In the genomic region with DNA sequence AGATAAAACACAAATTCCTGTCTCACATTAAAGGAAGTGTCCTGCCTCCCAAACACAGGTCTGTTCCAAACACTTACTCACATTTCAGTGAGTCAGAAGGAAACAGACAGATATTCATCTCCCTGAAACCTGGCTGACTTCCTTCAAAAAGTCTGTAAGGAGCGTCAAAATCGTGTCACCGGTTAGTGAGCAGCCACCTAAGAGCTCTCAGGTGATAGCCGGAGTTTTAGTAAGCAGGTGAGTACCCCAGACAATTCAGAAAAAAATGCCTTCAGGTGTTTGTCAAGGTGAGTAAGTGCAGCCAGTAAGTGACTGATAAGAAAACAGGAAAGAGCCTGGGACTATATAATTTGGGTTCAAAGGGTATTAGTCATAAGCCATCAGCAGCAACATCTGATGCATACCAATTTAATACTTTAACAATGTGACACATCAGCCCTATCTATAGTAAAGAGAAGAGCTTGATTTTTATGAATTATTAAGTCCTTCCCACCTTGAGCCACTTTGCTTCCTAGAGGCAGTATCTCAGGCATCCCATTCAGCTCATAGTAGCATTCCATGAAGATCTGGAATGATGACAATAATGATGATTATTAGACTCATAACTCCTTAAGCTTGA, we compare ENCODE assay signal across 1 cellular context.
A peak's percentile ranks its signal among the peaks of the same experiment; 100 is the strongest.
TF ChIP-seq lines count a peak whose summit lies in the region.

No MANE protein-coding gene starts in this region.

TF ChIP-seq in SK-N-SH, 30 proteins besides CTCF, POLR2A, EP300 and RAD21 (continued from another document):
- TF ChIP-seq, protein P1, sequence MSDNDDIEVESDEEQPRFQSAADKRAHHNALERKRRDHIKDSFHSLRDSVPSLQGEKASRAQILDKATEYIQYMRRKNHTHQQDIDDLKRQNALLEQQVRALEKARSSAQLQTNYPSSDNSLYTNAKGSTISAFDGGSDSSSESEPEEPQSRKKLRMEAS (IDR thresholded peaks at IDR 0.05; ENCODE audit: low read depth), result no peak
- peak; percentile 76 for TF ChIP-seq JUND (IDR thresholded peaks at IDR 0.05)
- TF ChIP-seq EZH2phosphoT487 (IDR thresholded peaks at IDR 0.05; ENCODE audit: borderline replicate concordance, low read depth), result no peak
- TF ChIP-seq FOXJ3 (CRISPR knock-in tag; IDR thresholded peaks at IDR 0.05), result no peak
- peak; percentile 63; the same call in 1 of the 2 replicates for TF ChIP-seq TEAD4 (IDR thresholded peaks at IDR 0.05; ENCODE audit: borderline replicate concordance, insufficient read depth)
- no peak for TF ChIP-seq RFX5 (IDR thresholded peaks at IDR 0.05; ENCODE audit: low read length)
- TF ChIP-seq, protein P2, sequence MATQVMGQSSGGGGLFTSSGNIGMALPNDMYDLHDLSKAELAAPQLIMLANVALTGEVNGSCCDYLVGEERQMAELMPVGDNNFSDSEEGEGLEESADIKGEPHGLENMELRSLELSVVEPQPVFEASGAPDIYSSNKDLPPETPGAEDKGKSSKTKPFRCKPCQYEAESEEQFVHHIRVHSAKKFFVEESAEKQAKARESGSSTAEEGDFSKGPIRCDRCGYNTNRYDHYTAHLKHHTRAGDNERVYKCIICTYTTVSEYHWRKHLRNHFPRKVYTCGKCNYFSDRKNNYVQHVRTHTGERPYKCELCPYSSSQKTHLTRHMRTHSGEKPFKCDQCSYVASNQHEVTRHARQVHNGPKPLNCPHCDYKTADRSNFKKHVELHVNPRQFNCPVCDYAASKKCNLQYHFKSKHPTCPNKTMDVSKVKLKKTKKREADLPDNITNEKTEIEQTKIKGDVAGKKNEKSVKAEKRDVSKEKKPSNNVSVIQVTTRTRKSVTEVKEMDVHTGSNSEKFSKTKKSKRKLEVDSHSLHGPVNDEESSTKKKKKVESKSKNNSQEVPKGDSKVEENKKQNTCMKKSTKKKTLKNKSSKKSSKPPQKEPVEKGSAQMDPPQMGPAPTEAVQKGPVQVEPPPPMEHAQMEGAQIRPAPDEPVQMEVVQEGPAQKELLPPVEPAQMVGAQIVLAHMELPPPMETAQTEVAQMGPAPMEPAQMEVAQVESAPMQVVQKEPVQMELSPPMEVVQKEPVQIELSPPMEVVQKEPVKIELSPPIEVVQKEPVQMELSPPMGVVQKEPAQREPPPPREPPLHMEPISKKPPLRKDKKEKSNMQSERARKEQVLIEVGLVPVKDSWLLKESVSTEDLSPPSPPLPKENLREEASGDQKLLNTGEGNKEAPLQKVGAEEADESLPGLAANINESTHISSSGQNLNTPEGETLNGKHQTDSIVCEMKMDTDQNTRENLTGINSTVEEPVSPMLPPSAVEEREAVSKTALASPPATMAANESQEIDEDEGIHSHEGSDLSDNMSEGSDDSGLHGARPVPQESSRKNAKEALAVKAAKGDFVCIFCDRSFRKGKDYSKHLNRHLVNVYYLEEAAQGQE (IDR thresholded peaks at IDR 0.05; ENCODE audit: low read depth, low read length), result no peak
- no peak for TF ChIP-seq ELF1 (IDR thresholded peaks at IDR 0.05)
- no peak for TF ChIP-seq YY1 (IDR thresholded peaks at IDR 0.05; ENCODE audit: low read depth)
- TF ChIP-seq TAF1 (IDR thresholded peaks at IDR 0.05; ENCODE audit: borderline replicate concordance, low read depth, low read length), result 0 out of 2 replicates have a peak, but pooled peaks have one; percentile 9
- TF ChIP-seq MEF2A (IDR thresholded peaks at IDR 0.05; ENCODE audit: borderline replicate concordance, low read depth), result no peak
- TF ChIP-seq, protein P3, sequence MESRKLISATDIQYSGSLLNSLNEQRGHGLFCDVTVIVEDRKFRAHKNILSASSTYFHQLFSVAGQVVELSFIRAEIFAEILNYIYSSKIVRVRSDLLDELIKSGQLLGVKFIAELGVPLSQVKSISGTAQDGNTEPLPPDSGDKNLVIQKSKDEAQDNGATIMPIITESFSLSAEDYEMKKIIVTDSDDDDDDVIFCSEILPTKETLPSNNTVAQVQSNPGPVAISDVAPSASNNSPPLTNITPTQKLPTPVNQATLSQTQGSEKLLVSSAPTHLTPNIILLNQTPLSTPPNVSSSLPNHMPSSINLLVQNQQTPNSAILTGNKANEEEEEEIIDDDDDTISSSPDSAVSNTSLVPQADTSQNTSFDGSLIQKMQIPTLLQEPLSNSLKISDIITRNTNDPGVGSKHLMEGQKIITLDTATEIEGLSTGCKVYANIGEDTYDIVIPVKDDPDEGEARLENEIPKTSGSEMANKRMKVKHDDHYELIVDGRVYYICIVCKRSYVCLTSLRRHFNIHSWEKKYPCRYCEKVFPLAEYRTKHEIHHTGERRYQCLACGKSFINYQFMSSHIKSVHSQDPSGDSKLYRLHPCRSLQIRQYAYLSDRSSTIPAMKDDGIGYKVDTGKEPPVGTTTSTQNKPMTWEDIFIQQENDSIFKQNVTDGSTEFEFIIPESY (IDR thresholded peaks at IDR 0.05; ENCODE audit: borderline replicate concordance, low read depth), result no peak
- no peak for TF ChIP-seq MXI1 (IDR thresholded peaks at IDR 0.05; ENCODE audit: low read depth, low read length)
